Comparison of ENCODE assay signal across 18 cellular contexts in genomic region chr1:89986020-89986419, GRCh38. TPM values are rescaled to one million over a fixed set of nuclear protein-coding genes. Genes with fewer than 3 reads are reported as not detected.
DNase-seq lines count a peak whose midpoint lies in the region; ATAC-seq lines count a peak whose summit lies in the region.
"Had no signal": no experiment of that assay in that cellular context is flagged by ENCODE, and none has a peak within 500 bp of the region (broad histone marks: within the 10 kb centered on the region; RNA-seq: fewer than 3 reads in every experiment).

No MANE protein-coding gene starts in this region.

- no peak overlapping the region for H3K27ac ChIP-seq in BLaER1 treated with 17β-estradiol and CSF1 and Interleukin-3, amounts not matched to agents 10 nM and 100 nM
- 0 out of 2 replicates have a peak overlapping the region, but pooled peaks have one; percentile 4 for H3K27ac ChIP-seq in SJSA1
- H3K27ac ChIP-seq: cardiac muscle cell, esophagus squamous epithelium, heart left ventricle had no signal

- peak overlapping the region in 6 of 11 experiments; percentile 1 to 34 (median 19); a peak in 8 of 22 replicates for H3K4me2 ChIP-seq in BLaER1 treated with 17β-estradiol and CSF1 and Interleukin-3, amounts not matched to agents 10 nM and 100 nM

- H3K27ac Mint-ChIP-seq in activated naive CD4-positive, alpha-beta T cell treated with anti-CD3 and anti-CD28 coated beads, Interleukin-2, amount 10 ng/mL, durations not matched to agents 7 days and 5 days: no peak overlapping the region
- H3K27ac Mint-ChIP-seq: activated T-helper 2 cell treated with anti-CD3 and anti-CD28 coated beads, Interferon-gamma antibody, Interleukin-2, Interleukin-4, amounts not matched to agents 10 μg/mL and 5 μg/mL and 100 μg/mL, durations not matched to agents 14 hours and 24 hours and 36 hours; nephron progenitor cell; progenitor cell of endocrine pancreas had no signal

- no peaks in the 10 kb centered on the region for H3K4me1 Mint-ChIP-seq in activated naive CD4-positive, alpha-beta T cell treated with anti-CD3 and anti-CD28 coated beads, Interleukin-2, amount 10 ng/mL, durations not matched to agents 7 days and 5 days

- H3K4me3 Mint-ChIP-seq in activated naive CD4-positive, alpha-beta T cell treated with anti-CD3 and anti-CD28 coated beads, Interleukin-2, amount 10 ng/mL, durations not matched to agents 7 days and 5 days: no peak overlapping the region
- H3K4me3 Mint-ChIP-seq: nephron progenitor cell had no signal

- H3K36me3 Mint-ChIP-seq in activated naive CD4-positive, alpha-beta T cell treated with anti-CD3 and anti-CD28 coated beads, Interleukin-2, amount 10 ng/mL, durations not matched to agents 7 days and 5 days: no peaks in the 10 kb centered on the region

- CTCF ChIA-PET in activated naive CD4-positive, alpha-beta T cell treated with anti-CD3 and anti-CD28 coated beads, Interleukin-2, amount 10 ng/mL, durations not matched to agents 7 days and 5 days (lab: Charles Lee): interaction anchor here (0.7 to 4.7 kb wide), 7 partner anchors 14 to 204 kb away, joined by 3 to 20 read pairs (median 4); partner anchors contain the start of gene LRRC8D

- H3K36me3 ChIP-seq in BLaER1 treated with 17β-estradiol and CSF1 and Interleukin-3, amounts not matched to agents 10 nM and 100 nM: no peaks in the 10 kb centered on the region
- no peaks in the 10 kb centered on the region for H3K36me3 ChIP-seq in SJSA1
- H3K36me3 ChIP-seq: cardiac muscle cell, esophagus squamous epithelium, heart left ventricle had no signal

- peaks cover 26% of the 10 kb centered on the region for H3K27me3 Mint-ChIP-seq in activated naive CD4-positive, alpha-beta T cell treated with anti-CD3 and anti-CD28 coated beads, Interleukin-2, amount 10 ng/mL, durations not matched to agents 7 days and 5 days
- H3K27me3 Mint-ChIP-seq: progenitor cell of endocrine pancreas had no signal

- peaks cover 0 to 7% (median 3%) of the 10 kb centered on the region in 11 experiments; a peak in 10 of 22 replicates for H3K9me3 ChIP-seq in BLaER1 treated with 17β-estradiol and CSF1 and Interleukin-3, amounts not matched to agents 10 nM and 100 nM (replicated peaks in 1 of 11)
- no peaks in the 10 kb centered on the region for H3K9me3 ChIP-seq in SJSA1 (replicated peaks)
- H3K9me3 ChIP-seq: Caco-2, esophagus squamous epithelium, heart left ventricle had no signal

- ATAC-seq in GM19395 (IDR thresholded peaks at IDR 0.05; ENCODE audit: unreplicated experiment): no peak
- ATAC-seq: heart left ventricle had no signal

- H3K9me3 Mint-ChIP-seq in activated naive CD4-positive, alpha-beta T cell treated with anti-CD3 and anti-CD28 coated beads, Interleukin-2, amount 10 ng/mL, durations not matched to agents 7 days and 5 days: no peaks in the 10 kb centered on the region
- H3K9me3 Mint-ChIP-seq: activated T-helper 2 cell treated with anti-CD3 and anti-CD28 coated beads, Interferon-gamma antibody, Interleukin-2, Interleukin-4, amounts not matched to agents 10 μg/mL and 5 μg/mL and 100 μg/mL, durations not matched to agents 14 hours and 24 hours and 36 hours; nephron progenitor cell had no signal

- peaks cover 0 to 19% (median 10%) of the 10 kb centered on the region in 10 experiments; a peak in 12 of 20 replicates for H3K4me1 ChIP-seq in BLaER1 treated with 17β-estradiol and CSF1 and Interleukin-3, amounts not matched to agents 10 nM and 100 nM
- peaks cover 23% of the 10 kb centered on the region for H3K4me1 ChIP-seq in SJSA1 (replicated peaks)

- H3K27me3 ChIP-seq in BLaER1 treated with 17β-estradiol and CSF1 and Interleukin-3, amounts not matched to agents 10 nM and 100 nM: no peaks in the 10 kb centered on the region
- H3K27me3 ChIP-seq in SJSA1 (replicated peaks): no peaks in the 10 kb centered on the region
- H3K27me3 ChIP-seq: cardiac muscle cell, esophagus squamous epithelium, heart left ventricle had no signal

- no peaks in the 10 kb centered on the region for H4K20me1 ChIP-seq in BLaER1 treated with 17β-estradiol and CSF1 and Interleukin-3, amounts not matched to agents 10 nM and 100 nM

- DNase-seq in Jurkat, Clone E6-1 (ENCODE audit: low read depth, low spot score): peak; percentile 25
- DNase-seq in NCI-H2107 treated with DMSO at 0.1 percent for 48 hours (lab: John Stamatoyannopoulos, UW; ENCODE audit: unreplicated experiment): peak; percentile 80
- no peak for DNase-seq in SJSA1 (ENCODE audit: low read depth in 1 of 2, low spot score in 2 of 2)
- no peak for DNase-seq in activated naive CD4-positive, alpha-beta T cell treated with anti-CD3 and anti-CD28 coated beads, Interleukin-2, amount 10 ng/mL, durations not matched to agents 7 days and 5 days
- DNase-seq in stimulated activated CD4-positive, alpha-beta T cell treated with anti-CD3 and anti-CD28 coated beads, Interleukin-15, amount 100 ng/mL, for 24 hours: no peak
- DNase-seq in activated effector memory CD4-positive, alpha-beta T cell treated with Interleukin-2 at 50 U/mL for 16 hours: no peak
- DNase-seq: Caco-2, esophagus squamous epithelium, heart left ventricle, KG1, NCI-H187 treated with DMSO at 0.1 percent for 48 hours, nephron progenitor cell, SHP77 treated with DMSO at 0.1 percent for 48 hours had no signal

- H3K9ac ChIP-seq in BLaER1 treated with 17β-estradiol and CSF1 and Interleukin-3, amounts not matched to agents 10 nM and 100 nM: no peak overlapping the region

- H3K4me3 ChIP-seq in BLaER1 treated with 17β-estradiol and CSF1 and Interleukin-3, amounts not matched to agents 10 nM and 100 nM: no peak overlapping the region
- no peak overlapping the region for H3K4me3 ChIP-seq in Jurkat, Clone E6-1 (ENCODE audit: low read length)
- no peak overlapping the region for H3K4me3 ChIP-seq in SJSA1
- H3K4me3 ChIP-seq: cardiac muscle cell, esophagus squamous epithelium, heart left ventricle had no signal

RNA-seq across cellular contexts. Expression of gene ZNF326, which starts 8.9 kb away (rescaled TPM):
- polyA plus RNA-seq in Jurkat, Clone E6-1 (2012; ENCODE audit: insufficient read depth, insufficient read length): 26.9 TPM
- total RNA-seq in SJSA1 (2014; rRNA removed; shearing (Covaris generic)): 4.9 and 6.3 TPM in 2 replicates

Comparison
In these comparisons a context has a peak if more than half of its experiments do, and no peak if none do; other contexts are left out.
1. DNase-seq: peak in Jurkat, Clone E6-1 (single experiment) and NCI-H2107 treated with DMSO at 0.1 percent for 48 hours (single experiment); none in SJSA1 (0 of 2), activated naive CD4-positive, alpha-beta T cell treated with anti-CD3 and anti-CD28 coated beads, Interleukin-2, amount 10 ng/mL, durations not matched to agents 7 days and 5 days (single experiment), stimulated activated CD4-positive, alpha-beta T cell treated with anti-CD3 and anti-CD28 coated beads, Interleukin-15, amount 100 ng/mL, for 24 hours (single experiment) and activated effector memory CD4-positive, alpha-beta T cell treated with Interleukin-2 at 50 U/mL for 16 hours (single experiment).